ENCODE assay signal across 9 cellular contexts in genomic region chr2:203484266-203485112, GRCh38. TPM values are rescaled to one million over a fixed set of nuclear protein-coding genes. Genes with fewer than 3 reads are reported as not detected.
A peak's percentile ranks its signal among the peaks of the same experiment; 100 is the strongest.
DNase-seq lines count a peak whose midpoint lies in the region; ATAC-seq, FAIRE-seq and TF ChIP-seq lines count a peak whose summit lies in the region.
"Had no signal": no experiment of that assay in that cellular context is flagged by ENCODE, and none has a peak within 500 bp of the region (broad histone marks: within the 10 kb centered on the region; RNA-seq: fewer than 3 reads in every experiment).

No MANE protein-coding gene starts in this region.

- H4K20me1 ChIP-seq in HCT116 (ENCODE audit: insufficient read depth) (no peaks in the 10 kb centered on the region; the same call in 1 of the 2 replicates), OCI-LY3 (ENCODE audit: insufficient read depth, low read length) (no peaks in the 10 kb centered on the region)

- no peaks in the 10 kb centered on the region for H3K4me1 ChIP-seq in HCT116 (ENCODE audit: control insufficient read depth in 1 of 2, insufficient read depth in 2 of 2, low read length in 2 of 2)
- peaks cover 15% of the 10 kb centered on the region for H3K4me1 ChIP-seq in OCI-LY3 (ENCODE audit: low read length)
- H3K4me1 ChIP-seq in small intestine (ENCODE audit: control insufficient read depth in 2 of 2, insufficient read depth in 1 of 2, low read depth in 1 of 2, low read length in 1 of 2), result no peaks in the 10 kb centered on the region

- H3K36me3 Mint-ChIP-seq in activated T-helper 2 cell treated with anti-CD3 and anti-CD28 coated beads, Interferon-gamma antibody, Interleukin-2, Interleukin-4, amounts not matched to agents 10 μg/mL and 5 μg/mL and 100 μg/mL, durations not matched to agents 14 hours and 24 hours and 36 hours (ENCODE audit: low read depth), result no peaks in the 10 kb centered on the region

- no peaks in the 10 kb centered on the region for H3K27me3 Mint-ChIP-seq in activated T-helper 2 cell treated with anti-CD3 and anti-CD28 coated beads, Interferon-gamma antibody, Interleukin-2, Interleukin-4, amounts not matched to agents 10 μg/mL and 5 μg/mL and 100 μg/mL, durations not matched to agents 14 hours and 24 hours and 36 hours (ENCODE audit: low read depth)

- ATAC-seq in HCT116, result peak; percentile 89
- no peak for ATAC-seq in GM21825 (IDR thresholded peaks at IDR 0.05; ENCODE audit: unreplicated experiment)

- BruUV-seq in HCT116 (replicated peaks; lab: Mats Ljungman, UMichigan), result no TSS peak

- no peaks in the 10 kb centered on the region for H3K79me2 ChIP-seq in HCT116 (ENCODE audit: insufficient read depth, low read length)
- H3K79me2 ChIP-seq in OCI-LY3 (ENCODE audit: low read length), result no peaks in the 10 kb centered on the region

- peak; percentile 80 for TF ChIP-seq CTCF in GM10266 (IDR thresholded peaks at IDR 0.05; ENCODE audit: control insufficient read depth, insufficient read depth, low read depth, missing control alignments)
- TF ChIP-seq CTCF in HCT116 (IDR thresholded peaks at IDR 0.05 in 2 of 3, conservative IDR thresholded peaks at IDR 0.05 in 1 of 3; ENCODE audit: borderline replicate concordance in 1 of 3, insufficient read depth in 1 of 3, low read depth in 2 of 3, low read length in 2 of 3), result peak; percentile 62 to 71 (median 67); a peak in 5 of 6 replicates
- peak; percentile 86 for TF ChIP-seq CTCF in OCI-LY3 (IDR thresholded peaks at IDR 0.05; ENCODE audit: low read depth, low read length)

- no peak overlapping the region for H3K4me3 ChIP-seq in HCT116 (replicated peaks in 1 of 2; ENCODE audit: low read depth in 1 of 2, low read length in 2 of 2)
- H3K4me3 ChIP-seq in OCI-LY3 (ENCODE audit: low read length), result 0 out of 2 replicates have a peak overlapping the region, but pooled peaks have one; percentile 3
- H3K4me3 ChIP-seq in small intestine (ENCODE audit: low read depth in 1 of 2, low read length in 2 of 2), result no peak overlapping the region

- CTCF ChIA-PET in HCT116 (lab: Charles Lee), result interaction anchor here (1.1 to 2.1 kb wide), 4 partner anchors 165 to 333 kb away, joined by 3 to 8 read pairs (median 6); no protein-coding TSS in a partner anchor

- H3K36me3 ChIP-seq in HCT116 (ENCODE audit: control insufficient read depth in 1 of 2, insufficient read depth in 2 of 2, low read length in 2 of 2), result no peaks in the 10 kb centered on the region
- H3K36me3 ChIP-seq in OCI-LY3 (replicated peaks; ENCODE audit: low read depth, low read length), result no peaks in the 10 kb centered on the region
- H3K36me3 ChIP-seq in small intestine (ENCODE audit: control insufficient read depth in 2 of 2, insufficient read depth in 2 of 2, low read length in 2 of 2), result peaks cover 2% of the 10 kb centered on the region in 2 donors

- peak; percentile 90 for TF ChIP-seq RAD21 in HCT116 (IDR thresholded peaks at IDR 0.05; ENCODE audit: low read depth)

- H3K27ac Mint-ChIP-seq in activated T-helper 2 cell treated with anti-CD3 and anti-CD28 coated beads, Interferon-gamma antibody, Interleukin-2, Interleukin-4, amounts not matched to agents 10 μg/mL and 5 μg/mL and 100 μg/mL, durations not matched to agents 14 hours and 24 hours and 36 hours, result no peak overlapping the region

- DNase-seq in GM10266 (ENCODE audit: extremely low spot score) (peak; percentile 22), HCT116 (ENCODE audit: low read depth, low spot score) (no peak), head of caudate nucleus (peak in 28 of 42 donors; percentile 11 to 70 (median 36)), small intestine (peak; percentile 53), NCI-H2107 treated with DMSO at 0.1 percent for 48 hours (lab: John Stamatoyannopoulos, UW; ENCODE audit: unreplicated experiment) (no peak)
- DNase-seq in activated T-helper 2 cell treated with anti-CD3 and anti-CD28 coated beads, Interferon-gamma antibody, Interleukin-2, Interleukin-4, amounts not matched to agents 10 μg/mL and 5 μg/mL and 100 μg/mL, durations not matched to agents 14 hours and 24 hours and 36 hours (ENCODE audit: low spot score), result peak; percentile 33

- no peak overlapping the region for H3K4me2 ChIP-seq in HCT116 (ENCODE audit: low read length)
- H3K4me2 ChIP-seq in OCI-LY3 (ENCODE audit: low read length), result peak overlapping the region; percentile 35

- POLR2A ChIA-PET in HCT116 (lab: Charles Lee), result no interaction called here

- H3K4me1 Mint-ChIP-seq in activated T-helper 2 cell treated with anti-CD3 and anti-CD28 coated beads, Interferon-gamma antibody, Interleukin-2, Interleukin-4, amounts not matched to agents 10 μg/mL and 5 μg/mL and 100 μg/mL, durations not matched to agents 14 hours and 24 hours and 36 hours (ENCODE audit: low read depth), result peaks cover 6% of the 10 kb centered on the region

- RAD21 ChIA-PET in HCT116 (lab: Charles Lee; ENCODE audit: low non-redundant PET in 1 of 2, low total read pairs in 2 of 2, uncharacterized antibody in 2 of 2, unreplicated experiment in 2 of 2), result interaction anchor here (0.8 to 1.1 kb wide), 2 partner anchors 166 to 330 kb away, joined by 3 read pairs; no protein-coding TSS in a partner anchor

- no peak for FAIRE-seq in small intestine (lab: Jason Lieb, UNC)
- FAIRE-seq: colon had no signal

- H3K27ac ChIP-seq in HCT116 (ENCODE audit: low read depth, low read length), result no peak overlapping the region
- H3K27ac ChIP-seq in OCI-LY3 (ENCODE audit: low read length), result no peak overlapping the region
- H3K27ac ChIP-seq in small intestine (ENCODE audit: low read depth in 1 of 2, low read length in 1 of 2), result no peak overlapping the region

- TF ChIP-seq POLR2A in HCT116 (IDR thresholded peaks at IDR 0.05; ENCODE audit: borderline replicate concordance, extremely low read depth, insufficient read depth, insufficient read length), result no peak

- H3K9me3 ChIP-seq in HCT116 (ENCODE audit: control insufficient read depth in 1 of 2, insufficient read depth in 1 of 2, low read depth in 1 of 2, low read length in 2 of 2) (no peaks in the 10 kb centered on the region), OCI-LY3 (ENCODE audit: insufficient read depth, low read length) (no peaks in the 10 kb centered on the region), small intestine (ENCODE audit: control insufficient read depth, low read depth) (no peaks in the 10 kb centered on the region)

- H2AFZ ChIP-seq in HCT116 (ENCODE audit: low read depth, low read length, poor library complexity, severe bottlenecking) (no peak overlapping the region), OCI-LY3 (ENCODE audit: low read depth, low read length) (no peak overlapping the region)

- WGBS in small intestine, 3 donors, result 69 to 71% (median 69%) methylated on average over 8 of the region's 8 CpGs

- no peaks in the 10 kb centered on the region for H3K9me3 Mint-ChIP-seq in activated T-helper 2 cell treated with anti-CD3 and anti-CD28 coated beads, Interferon-gamma antibody, Interleukin-2, Interleukin-4, amounts not matched to agents 10 μg/mL and 5 μg/mL and 100 μg/mL, durations not matched to agents 14 hours and 24 hours and 36 hours

- no peaks in the 10 kb centered on the region for H3K9me2 ChIP-seq in HCT116 (ENCODE audit: insufficient read depth)

- no peak overlapping the region for H3K4me3 Mint-ChIP-seq in activated T-helper 2 cell treated with anti-CD3 and anti-CD28 coated beads, Interferon-gamma antibody, Interleukin-2, Interleukin-4, amounts not matched to agents 10 μg/mL and 5 μg/mL and 100 μg/mL, durations not matched to agents 14 hours and 24 hours and 36 hours (ENCODE audit: low read depth)

- intact Hi-C loops in HCT116 (cut with micrococcal nuclease) (loop anchor here (1.0 kb wide), 4 partner anchors 167 to 425 kb away; no protein-coding TSS in a partner anchor), head of caudate nucleus (cut with DNase I) (no loop called here)
- intact Hi-C loops in activated T-helper 2 cell treated with anti-CD3 and anti-CD28 coated beads, Interferon-gamma antibody, Interleukin-2, Interleukin-4, amounts not matched to agents 10 μg/mL and 5 μg/mL and 100 μg/mL, durations not matched to agents 14 hours and 24 hours and 36 hours (cut with micrococcal nuclease), result loop anchor here (1.0 to 5.0 kb wide), 4 partner anchors 167 to 423 kb away; partner anchors contain the start of gene CD28

- H3K27me3 ChIP-seq in HCT116 (ENCODE audit: insufficient read depth, low read length) (no peaks in the 10 kb centered on the region), OCI-LY3 (ENCODE audit: low read depth, low read length) (0 out of 2 replicates have a peak, but pooled peaks cover 4% of the 10 kb centered on the region), small intestine (ENCODE audit: control insufficient read depth in 2 of 2, insufficient read depth in 2 of 2, low read length in 2 of 2) (no peaks in the 10 kb centered on the region)

- no peak overlapping the region for H3K9ac ChIP-seq in HCT116 (ENCODE audit: low read length)
- H3K9ac ChIP-seq in OCI-LY3 (ENCODE audit: low read length), result no peak overlapping the region

TF ChIP-seq in HCT116, 20 proteins besides CTCF, POLR2A, EP300 and RAD21 (continues in another document):
- TF ChIP-seq ELF1 (IDR thresholded peaks at IDR 0.05; ENCODE audit: borderline replicate concordance, low read depth) (no peak), CBX3 (IDR thresholded peaks at IDR 0.05; ENCODE audit: low read depth) (no peak), EZH2phosphoT487 (IDR thresholded peaks at IDR 0.05; ENCODE audit: borderline replicate concordance) (no peak), SRF (IDR thresholded peaks at IDR 0.05; ENCODE audit: low read depth) (no peak), ZNF274 (IDR thresholded peaks at IDR 0.05; ENCODE audit: low read depth, low read length) (no peak), ZBTB33 (IDR thresholded peaks at IDR 0.05; ENCODE audit: extremely low read depth, insufficient replicate concordance, low read length) (no peak), EGR1 (IDR thresholded peaks at IDR 0.05; ENCODE audit: low read depth) (no peak)

RNA-seq across cellular contexts. Expression of gene RAPH1, which starts 50.6 kb away (rescaled TPM):
- 22.3 TPM for total RNA-seq in HCT116 (2021; ENCODE audit: unreplicated experiment)
- 4.3 and 5.1 TPM in 2 replicates for polyA plus RNA-seq in HCT116 (2012)
- 2.8 and 4.6 TPM in 2 replicates for total RNA-seq in activated T-helper 2 cell treated with anti-CD3 and anti-CD28 coated beads, Interferon-gamma antibody, Interleukin-2, Interleukin-4, amounts not matched to agents 10 μg/mL and 5 μg/mL and 100 μg/mL, durations not matched to agents 14 hours and 24 hours and 36 hours
- 1 to 10 TPM; 6.2 to 6.9 (median 6.8) TPM for polyA plus RNA-seq in small intestine

Comparison
In these comparisons a context has a peak if more than half of its experiments do, and no peak if none do; other contexts are left out.
1. DNase-seq: peak in GM10266 (single experiment), activated T-helper 2 cell treated with anti-CD3 and anti-CD28 coated beads, Interferon-gamma antibody, Interleukin-2, Interleukin-4, amounts not matched to agents 10 μg/mL and 5 μg/mL and 100 μg/mL, durations not matched to agents 14 hours and 24 hours and 36 hours (single experiment), head of caudate nucleus (28 of 42) and small intestine (single experiment); none in HCT116 (single experiment) and NCI-H2107 treated with DMSO at 0.1 percent for 48 hours (single experiment).
2. Peak in every context shown above with its lines, with median percentiles within 50 percentile points of each other: CTCF ChIP-seq.